In the genomic region with DNA sequence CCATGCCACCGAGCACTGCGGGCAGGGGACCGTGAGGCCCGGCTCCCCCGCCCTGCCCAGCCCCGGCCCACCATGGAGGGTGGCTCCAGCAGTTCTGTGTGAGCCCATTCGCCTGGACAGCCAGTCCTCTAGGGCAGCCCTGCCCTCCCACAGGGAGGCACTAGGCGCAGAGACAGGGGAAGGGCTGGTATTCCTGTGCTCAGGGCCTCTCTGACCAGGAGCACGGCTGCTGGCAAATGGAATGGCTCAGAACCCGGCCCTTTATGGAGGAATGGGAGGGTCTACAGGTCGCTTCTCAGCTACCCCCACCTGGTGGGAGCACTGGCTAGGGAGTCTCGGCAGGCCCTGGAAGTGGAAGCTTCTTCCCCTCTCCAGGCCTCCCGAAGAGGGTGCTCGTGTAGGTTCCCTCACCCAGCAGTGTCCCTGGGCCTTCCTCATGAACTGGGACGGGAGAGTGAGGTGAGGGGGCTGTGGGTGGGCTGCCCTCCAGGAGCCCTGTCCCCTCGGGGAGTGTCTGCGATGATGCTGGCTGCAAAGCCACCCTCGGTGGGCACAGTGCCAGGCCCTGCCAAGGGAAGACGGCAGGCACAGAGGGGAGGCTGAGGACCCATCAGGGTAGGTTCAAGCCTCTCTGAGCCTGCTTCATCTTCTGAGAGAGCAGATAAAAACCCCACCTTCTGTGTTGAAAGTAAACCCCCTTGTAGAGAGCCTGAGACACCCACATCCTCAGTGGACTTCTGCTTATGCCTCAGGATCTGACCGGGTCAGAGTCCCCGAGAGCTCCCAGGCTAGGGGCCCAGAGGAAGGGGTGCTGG, we compare ENCODE assay signal across 9 cellular contexts. TPM values are rescaled to one million over a fixed set of nuclear protein-coding genes. Genes with fewer than 3 reads are reported as not detected.
A peak's percentile ranks its signal among the peaks of the same experiment; 100 is the strongest.
DNase-seq lines count a peak whose midpoint lies in the region; ATAC-seq and TF ChIP-seq lines count a peak whose summit lies in the region.
"Had no signal": no experiment of that assay in that cellular context is flagged by ENCODE, and none has a peak within 500 bp of the region (broad histone marks: within the 10 kb centered on the region; RNA-seq: fewer than 3 reads in every experiment).

No MANE protein-coding gene starts in this region.

- H3K79me2 ChIP-seq in OCI-LY1 (ENCODE audit: insufficient read depth, low read length), result no peaks in the 10 kb centered on the region

- no peak for TF ChIP-seq CTCF in OCI-LY1 (IDR thresholded peaks at IDR 0.05; ENCODE audit: low read length)
- no peak for TF ChIP-seq CTCF in gastrocnemius medialis (IDR thresholded peaks at IDR 0.05 in 4 of 5, conservative IDR thresholded peaks at IDR 0.05 in 1 of 5)

- H3K4me1 ChIP-seq in OCI-LY1 (ENCODE audit: insufficient read depth, low read length, severe bottlenecking) (peaks cover 34% of the 10 kb centered on the region), gastrocnemius medialis (peaks cover 6 to 8% of the 10 kb centered on the region in 2 donors)
- peaks cover 15% of the 10 kb centered on the region for H3K4me1 ChIP-seq in effector memory CD4-positive, alpha-beta T cell (ENCODE audit: control insufficient read depth, insufficient read depth, low read length, poor library complexity, severe bottlenecking)

- in situ Hi-C loops in gastrocnemius medialis (cut with MboI; ENCODE audit: low sequenced_read_pairs in 4 of 4), result no loop called here

- no peaks in the 10 kb centered on the region for H4K20me1 ChIP-seq in OCI-LY1 (ENCODE audit: insufficient read depth, low read length)

- no peaks in the 10 kb centered on the region for H3K36me3 ChIP-seq in OCI-LY1 (ENCODE audit: insufficient read depth, low read length)
- H3K36me3 ChIP-seq in effector memory CD4-positive, alpha-beta T cell (ENCODE audit: control insufficient read depth, insufficient read depth, low read length), result no peaks in the 10 kb centered on the region
- H3K36me3 ChIP-seq in gastrocnemius medialis, result no peaks in the 10 kb centered on the region

- H3K27ac ChIP-seq in OCI-LY1 (ENCODE audit: low read depth, low read length, poor library complexity, severe bottlenecking), result no peak overlapping the region
- H3K27ac ChIP-seq in effector memory CD4-positive, alpha-beta T cell (ENCODE audit: insufficient read depth, low read length, poor library complexity, severe bottlenecking), result no peak overlapping the region
- no peak overlapping the region for H3K27ac ChIP-seq in gastrocnemius medialis

- H3K4me2 ChIP-seq in OCI-LY1 (ENCODE audit: low read length), result peak overlapping the region; percentile 76

- ATAC-seq in stimulated activated naive B cell treated with anti-CD40 and anti-IgM and Interleukin-4, amounts not matched to agents 10 μg/mL and 1 μg/mL and 100 μg/mL, for 72 hours (replicated peaks), result peak in 1 of 2 donors; percentile 31
- ATAC-seq in gastrocnemius medialis, result no peak
- no peak for ATAC-seq in GM18520 (IDR thresholded peaks at IDR 0.05; ENCODE audit: unreplicated experiment)
- no peak for ATAC-seq in HG02970 (IDR thresholded peaks at IDR 0.05; ENCODE audit: low FRiP score, unreplicated experiment)

- DNase-seq in activated T-cell treated with anti-CD3 and anti-CD28 coated beads, Interleukin-2, amount 50 U/mL, for 24 hours, result no peak
- no peak for DNase-seq in activated T-cell treated with anti-CD3 and anti-CD28 coated beads, Interleukin-2, amount 50 U/mL, for 1 hour
- DNase-seq in effector memory CD4-positive, alpha-beta T cell, result no peak
- DNase-seq in stimulated activated naive B cell treated with anti-CD40 and anti-IgM and Interleukin-4, amounts not matched to agents 10 μg/mL and 1 μg/mL and 100 μg/mL, for 72 hours, result no peak
- no peak for DNase-seq in gastrocnemius medialis
- DNase-seq: SIG-M5 had no signal

- peaks cover 34% of the 10 kb centered on the region for H3K4me1 Mint-ChIP-seq in activated T-cell treated with anti-CD3 and anti-CD28 coated beads, Interleukin-2, amount 50 U/mL, for 24 hours (ENCODE audit: low read depth)
- peaks cover 39 to 66% of the 10 kb centered on the region in 2 donors for H3K4me1 Mint-ChIP-seq in stimulated activated naive B cell treated with anti-CD40 and anti-IgM and Interleukin-4, amounts not matched to agents 10 μg/mL and 1 μg/mL and 100 μg/mL, for 72 hours

- H3K4me3 ChIP-seq in OCI-LY1 (ENCODE audit: low read depth, low read length, poor library complexity, severe bottlenecking) (peak overlapping the region; percentile 71), gastrocnemius medialis (no peak overlapping the region)
- peak overlapping the region; percentile 66 for H3K4me3 ChIP-seq in effector memory CD4-positive, alpha-beta T cell (ENCODE audit: insufficient read depth, low read depth, low read length, poor library complexity, severe bottlenecking)

- H3K9me3 ChIP-seq in OCI-LY1 (ENCODE audit: low read length) (no peaks in the 10 kb centered on the region), gastrocnemius medialis (no peaks in the 10 kb centered on the region)
- no peaks in the 10 kb centered on the region for H3K9me3 ChIP-seq in effector memory CD4-positive, alpha-beta T cell (ENCODE audit: control insufficient read depth, low read length)

- no peaks in the 10 kb centered on the region for H3K9me3 Mint-ChIP-seq in activated T-cell treated with anti-CD3 and anti-CD28 coated beads, Interleukin-2, amount 50 U/mL, for 24 hours
- no peaks in the 10 kb centered on the region for H3K9me3 Mint-ChIP-seq in stimulated activated naive B cell treated with anti-CD40 and anti-IgM and Interleukin-4, amounts not matched to agents 10 μg/mL and 1 μg/mL and 100 μg/mL, for 72 hours

- no peaks in the 10 kb centered on the region for H3K36me3 Mint-ChIP-seq in activated T-cell treated with anti-CD3 and anti-CD28 coated beads, Interleukin-2, amount 50 U/mL, for 24 hours (ENCODE audit: low read depth)
- peaks cover 42 to 45% of the 10 kb centered on the region in 2 donors for H3K36me3 Mint-ChIP-seq in stimulated activated naive B cell treated with anti-CD40 and anti-IgM and Interleukin-4, amounts not matched to agents 10 μg/mL and 1 μg/mL and 100 μg/mL, for 72 hours

- H3K4me3 Mint-ChIP-seq in activated T-cell treated with anti-CD3 and anti-CD28 coated beads, Interleukin-2, amount 50 U/mL, for 24 hours, result peak overlapping the region; percentile 75
- peak overlapping the region; percentile 87 to 95 for H3K4me3 Mint-ChIP-seq in stimulated activated naive B cell treated with anti-CD40 and anti-IgM and Interleukin-4, amounts not matched to agents 10 μg/mL and 1 μg/mL and 100 μg/mL, for 72 hours

- peaks cover 19% of the 10 kb centered on the region for H3K27me3 ChIP-seq in OCI-LY1 (ENCODE audit: insufficient read depth, low read length)
- no peaks in the 10 kb centered on the region for H3K27me3 ChIP-seq in effector memory CD4-positive, alpha-beta T cell (replicated peaks; ENCODE audit: control insufficient read depth, insufficient read depth, low read length, poor library complexity, severe bottlenecking)
- H3K27me3 ChIP-seq in gastrocnemius medialis, result peaks cover 17 to 26% (median 25%) of the 10 kb centered on the region in 3 donors

- peaks cover 54% of the 10 kb centered on the region for H3K27me3 Mint-ChIP-seq in activated T-cell treated with anti-CD3 and anti-CD28 coated beads, Interleukin-2, amount 50 U/mL, for 24 hours
- H3K27me3 Mint-ChIP-seq in stimulated activated naive B cell treated with anti-CD40 and anti-IgM and Interleukin-4, amounts not matched to agents 10 μg/mL and 1 μg/mL and 100 μg/mL, for 72 hours, result peaks cover 39 to 63% of the 10 kb centered on the region in 2 donors

- no peak for TF ChIP-seq POLR2A in gastrocnemius medialis (IDR thresholded peaks at IDR 0.05)

- peak overlapping the region; percentile 68; the same call in 1 of the 2 replicates for H3K9ac ChIP-seq in OCI-LY1 (ENCODE audit: low read length)

- intact Hi-C loops in gastrocnemius medialis (cut with DNase I; ENCODE audit: low total_unique reads), result no loop called here

- H3K27ac Mint-ChIP-seq in activated T-cell treated with anti-CD3 and anti-CD28 coated beads, Interleukin-2, amount 50 U/mL, for 24 hours, result no peak overlapping the region
- peak overlapping the region; percentile 56 for H3K27ac Mint-ChIP-seq in stimulated activated naive B cell treated with anti-CD40 and anti-IgM and Interleukin-4, amounts not matched to agents 10 μg/mL and 1 μg/mL and 100 μg/mL, for 72 hours

- no peaks in the 10 kb centered on the region for H3F3A ChIP-seq in OCI-LY1 (ENCODE audit: insufficient read depth, low read length)

- no peak overlapping the region for H2AFZ ChIP-seq in OCI-LY1 (ENCODE audit: low read length)

- H3K9me2 ChIP-seq in OCI-LY1 (ENCODE audit: low read depth, low read length), result no peaks in the 10 kb centered on the region

RNA-seq across cellular contexts. Expression of a gene that starts 1.5 kb away (rescaled TPM):
- under 1 TPM in 3 of 4 donors, not detected in 1; 0.36 to 0.64 (median 0.42) TPM for total RNA-seq in gastrocnemius medialis

RNA-seq across cellular contexts. Expression of a gene that starts 59.5 kb away (rescaled TPM):
- 1 to 10 TPM; 2.3 to 7.5 (median 5.1) TPM for total RNA-seq in gastrocnemius medialis

Comparison
In these comparisons a context has a peak if more than half of its experiments do, and no peak if none do; other contexts are left out.
1. H3K4me3 ChIP-seq: peak in OCI-LY1 (single experiment) and effector memory CD4-positive, alpha-beta T cell (single experiment); none in gastrocnemius medialis (0 of 4).